In the genomic region with DNA sequence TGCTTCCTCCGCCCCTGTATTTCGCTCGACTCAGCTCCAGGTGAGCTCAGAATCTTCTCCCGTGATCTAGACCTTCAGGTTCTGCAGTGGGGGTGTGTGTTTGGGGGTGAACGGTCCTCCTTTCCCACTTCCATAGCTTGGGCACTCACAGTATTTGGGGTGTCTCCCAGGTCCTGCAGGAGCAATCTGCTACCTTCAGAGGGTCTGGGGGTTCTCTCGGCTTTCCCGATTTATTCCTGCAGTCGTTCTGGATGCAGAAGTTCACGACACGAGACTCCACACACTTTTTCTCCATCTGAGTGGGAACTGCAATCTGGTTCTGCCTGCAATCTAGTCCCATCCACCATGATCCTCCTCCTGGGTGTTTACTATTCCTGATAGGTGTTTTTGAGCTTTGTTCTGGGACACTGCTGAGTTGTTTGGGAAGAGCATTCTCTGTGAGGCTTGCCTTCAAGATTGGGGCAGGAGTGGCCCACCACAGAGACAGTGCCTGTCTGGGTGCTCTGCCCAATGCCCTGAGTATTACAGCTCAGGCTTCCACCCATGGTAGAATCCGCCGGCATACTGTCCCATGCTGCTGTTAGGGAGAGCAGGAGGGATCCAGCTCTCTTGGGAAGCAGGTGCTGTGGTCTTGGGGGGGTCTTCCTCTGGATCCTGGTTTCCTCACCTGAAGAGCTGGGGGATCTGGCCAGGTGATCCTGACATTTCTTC, we compare ENCODE assay signal across 29 cellular contexts. TPM values are rescaled to one million over a fixed set of nuclear protein-coding genes. Genes with fewer than 3 reads are reported as not detected.
A peak's percentile ranks its signal among the peaks of the same experiment; 100 is the strongest.
DNase-seq lines count a peak whose midpoint lies in the region; ATAC-seq and TF ChIP-seq lines count a peak whose summit lies in the region.
"Had no signal": no experiment of that assay in that cellular context is flagged by ENCODE, and none has a peak within 500 bp of the region (broad histone marks: within the 10 kb centered on the region; RNA-seq: fewer than 3 reads in every experiment).

No MANE protein-coding gene starts in this region.

- POLR2A ChIA-PET in Panc1 (lab: Charles Lee), result no interaction called here

- H3K4me1 Mint-ChIP-seq in activated CD8-positive, alpha-beta memory T cell treated with anti-CD3 and anti-CD28 coated beads, Interleukin-2, amount 10 ng/mL, durations not matched to agents 7 days and 5 days, result peaks cover 19% of the 10 kb centered on the region
- H3K4me1 Mint-ChIP-seq in progenitor cell of endocrine pancreas (ENCODE audit: low read depth), result no peaks in the 10 kb centered on the region
- H3K4me1 Mint-ChIP-seq: activated naive CD4-positive, alpha-beta T cell treated with anti-CD3 and anti-CD28 coated beads, Interleukin-2, amount 50 U/mL, for 24 hours; stimulated activated memory B cell treated with anti-CD40 and anti-IgM and Interleukin-4, amounts not matched to agents 10 μg/mL and 1 μg/mL and 100 μg/mL, for 72 hours had no signal

- no peaks in the 10 kb centered on the region for H3K9me3 Mint-ChIP-seq in activated CD8-positive, alpha-beta memory T cell treated with anti-CD3 and anti-CD28 coated beads, Interleukin-2, amount 10 ng/mL, durations not matched to agents 7 days and 5 days (ENCODE audit: low read depth)
- peaks cover 4% of the 10 kb centered on the region for H3K9me3 Mint-ChIP-seq in progenitor cell of endocrine pancreas (ENCODE audit: low read depth)
- H3K9me3 Mint-ChIP-seq: activated CD8-positive, alpha-beta T cell treated with anti-CD3 and anti-CD28 coated beads for 36 hours; activated naive CD4-positive, alpha-beta T cell treated with anti-CD3 and anti-CD28 coated beads, Interleukin-2, amount 50 U/mL, for 24 hours; immature natural killer cell; stimulated activated memory B cell treated with anti-CD40 and anti-IgM and Interleukin-4, amounts not matched to agents 10 μg/mL and 1 μg/mL and 100 μg/mL, for 72 hours; T-helper 2 cell treated with Interferon-gamma antibody and Interleukin-4, amounts not matched to agents 5 μg/mL and 100 μg/mL, for 36 hours had no signal

- no peak for TF ChIP-seq CTCF in Panc1 (IDR thresholded peaks at IDR 0.05)
- no peak for TF ChIP-seq CTCF in progenitor cell of endocrine pancreas (IDR thresholded peaks at IDR 0.05; ENCODE audit: unreplicated experiment)

- H3K36me3 Mint-ChIP-seq in activated CD8-positive, alpha-beta memory T cell treated with anti-CD3 and anti-CD28 coated beads, Interleukin-2, amount 10 ng/mL, durations not matched to agents 7 days and 5 days, result peaks cover 2% of the 10 kb centered on the region
- H3K36me3 Mint-ChIP-seq in progenitor cell of endocrine pancreas (ENCODE audit: insufficient read depth), result no peaks in the 10 kb centered on the region
- H3K36me3 Mint-ChIP-seq: activated naive CD4-positive, alpha-beta T cell treated with anti-CD3 and anti-CD28 coated beads, Interleukin-2, amount 50 U/mL, for 24 hours; CD4-positive, alpha-beta memory T cell; immature natural killer cell; stimulated activated memory B cell treated with anti-CD40 and anti-IgM and Interleukin-4, amounts not matched to agents 10 μg/mL and 1 μg/mL and 100 μg/mL, for 72 hours had no signal

- no peaks in the 10 kb centered on the region for H3K36me3 ChIP-seq in BLaER1 treated with 17β-estradiol and CSF1 and Interleukin-3, amounts not matched to agents 10 nM and 100 nM
- H3K36me3 ChIP-seq in Panc1 (ENCODE audit: control insufficient read depth, insufficient read depth, low read length), result no peaks in the 10 kb centered on the region
- H3K36me3 ChIP-seq: Peyer's patch, prostate gland, suprapubic skin had no signal

- peaks cover 26% of the 10 kb centered on the region for H3K27me3 Mint-ChIP-seq in activated CD8-positive, alpha-beta memory T cell treated with anti-CD3 and anti-CD28 coated beads, Interleukin-2, amount 10 ng/mL, durations not matched to agents 7 days and 5 days
- H3K27me3 Mint-ChIP-seq in progenitor cell of endocrine pancreas, result peaks cover 19% of the 10 kb centered on the region

- H3K4me2 ChIP-seq in BLaER1 treated with 17β-estradiol and CSF1 and Interleukin-3, amounts not matched to agents 10 nM and 100 nM, result peak overlapping the region; percentile 53 to 89 (median 79)

- H3K4me3 ChIP-seq in BLaER1 treated with 17β-estradiol and CSF1 and Interleukin-3, amounts not matched to agents 10 nM and 100 nM, result no peak overlapping the region
- no peak overlapping the region for H3K4me3 ChIP-seq in Panc1 (ENCODE audit: low read depth in 2 of 2, low read length in 2 of 2)
- H3K4me3 ChIP-seq: Peyer's patch, prostate gland, suprapubic skin had no signal

- no peak overlapping the region for H3K27ac Mint-ChIP-seq in activated CD8-positive, alpha-beta memory T cell treated with anti-CD3 and anti-CD28 coated beads, Interleukin-2, amount 10 ng/mL, durations not matched to agents 7 days and 5 days
- H3K27ac Mint-ChIP-seq in progenitor cell of endocrine pancreas, result peak overlapping the region; percentile 40
- H3K27ac Mint-ChIP-seq: activated CD8-positive, alpha-beta T cell treated with anti-CD3 and anti-CD28 coated beads for 36 hours; activated naive CD4-positive, alpha-beta T cell treated with anti-CD3 and anti-CD28 coated beads, Interleukin-2, amount 50 U/mL, for 24 hours; CD4-positive, alpha-beta memory T cell; immature natural killer cell; stimulated activated memory B cell treated with anti-CD40 and anti-IgM and Interleukin-4, amounts not matched to agents 10 μg/mL and 1 μg/mL and 100 μg/mL, for 72 hours; T-helper 2 cell treated with Interferon-gamma antibody and Interleukin-4, amounts not matched to agents 5 μg/mL and 100 μg/mL, for 36 hours had no signal

- no peak for ATAC-seq in activated CD8-positive, alpha-beta memory T cell treated with anti-CD3 and anti-CD28 coated beads, Interleukin-2, amount 10 ng/mL, durations not matched to agents 7 days and 5 days
- ATAC-seq in Panc1, result peak; percentile 55
- ATAC-seq in GM19324 (IDR thresholded peaks at IDR 0.05; ENCODE audit: low FRiP score, unreplicated experiment), result no peak
- no peak for ATAC-seq in HG03135 (IDR thresholded peaks at IDR 0.05; ENCODE audit: unreplicated experiment)
- ATAC-seq: stimulated activated memory B cell treated with anti-CD40 and anti-IgM and Interleukin-4, amounts not matched to agents 10 μg/mL and 1 μg/mL and 100 μg/mL, for 72 hours had no signal

- peak; percentile 35 for DNase-seq in activated CD8-positive, alpha-beta memory T cell treated with anti-CD3 and anti-CD28 coated beads, Interleukin-2, amount 10 ng/mL, durations not matched to agents 7 days and 5 days
- DNase-seq in activated CD8-positive, alpha-beta memory T cell treated with anti-CD3 and anti-CD28 coated beads, Interleukin-2, amount 50 U/mL, for 48 hours, result no peak
- DNase-seq in Panc1 (ENCODE audit: low read depth, low spot score) (no peak), progenitor cell of endocrine pancreas (ENCODE audit: low spot score, unreplicated experiment) (no peak), NCI-H2227 (lab: John Stamatoyannopoulos, UW; ENCODE audit: unreplicated experiment) (no peak)
- DNase-seq: activated CD4-positive, CD25-positive, alpha-beta regulatory T cell treated with anti-CD3 and anti-CD28 coated beads, Interleukin-2, amount 50 U/mL, for 72 hours; anterior cingulate cortex; CD4-positive, alpha-beta memory T cell; effector CD4-positive, alpha-beta T cell; GOT3; KG1; MM.1S; NCI-H2029; NCI-H524 treated with DMSO at 0.1 percent for 48 hours; Peyer's patch; SIG-M5 had no signal

- in situ Hi-C loops in Panc1 (cut with HindIII; ENCODE audit: low pct_unique_long_range_greater_than_20kb, low sequenced_read_pairs), result no loop called here

- peaks cover 0 to 13% (median 0%) of the 10 kb centered on the region in 11 experiments; a peak in 5 of 22 replicates for H3K9me3 ChIP-seq in BLaER1 treated with 17β-estradiol and CSF1 and Interleukin-3, amounts not matched to agents 10 nM and 100 nM (replicated peaks in 1 of 11)
- H3K9me3 ChIP-seq in Panc1 (ENCODE audit: control insufficient read depth, insufficient read depth, low read depth, low read length), result no peaks in the 10 kb centered on the region
- H3K9me3 ChIP-seq: Peyer's patch, prostate gland, suprapubic skin had no signal

- peaks cover 41 to 76% (median 66%) of the 10 kb centered on the region in 10 experiments for H3K4me1 ChIP-seq in BLaER1 treated with 17β-estradiol and CSF1 and Interleukin-3, amounts not matched to agents 10 nM and 100 nM
- H3K4me1 ChIP-seq in Panc1 (ENCODE audit: control insufficient read depth, insufficient read depth, low read length), result peaks cover 21% of the 10 kb centered on the region
- H3K4me1 ChIP-seq: Peyer's patch, prostate gland, suprapubic skin had no signal

- peaks cover 0 to 13% (median 0%) of the 10 kb centered on the region in 11 experiments; a peak in 4 of 22 replicates for H4K20me1 ChIP-seq in BLaER1 treated with 17β-estradiol and CSF1 and Interleukin-3, amounts not matched to agents 10 nM and 100 nM

- no peak overlapping the region for H3K4me3 Mint-ChIP-seq in activated CD8-positive, alpha-beta memory T cell treated with anti-CD3 and anti-CD28 coated beads, Interleukin-2, amount 10 ng/mL, durations not matched to agents 7 days and 5 days
- no peak overlapping the region for H3K4me3 Mint-ChIP-seq in progenitor cell of endocrine pancreas (ENCODE audit: low read depth)
- H3K4me3 Mint-ChIP-seq: activated CD8-positive, alpha-beta T cell treated with anti-CD3 and anti-CD28 coated beads for 36 hours; activated naive CD4-positive, alpha-beta T cell treated with anti-CD3 and anti-CD28 coated beads, Interleukin-2, amount 50 U/mL, for 24 hours; stimulated activated memory B cell treated with anti-CD40 and anti-IgM and Interleukin-4, amounts not matched to agents 10 μg/mL and 1 μg/mL and 100 μg/mL, for 72 hours; T-helper 2 cell treated with Interferon-gamma antibody and Interleukin-4, amounts not matched to agents 5 μg/mL and 100 μg/mL, for 36 hours had no signal

- peaks cover 0 to 19% (median 0%) of the 10 kb centered on the region in 11 experiments; a peak in 11 of 22 replicates for H3K27me3 ChIP-seq in BLaER1 treated with 17β-estradiol and CSF1 and Interleukin-3, amounts not matched to agents 10 nM and 100 nM
- H3K27me3 ChIP-seq in Panc1 (ENCODE audit: control insufficient read depth, insufficient read depth, low read length), result no peaks in the 10 kb centered on the region
- H3K27me3 ChIP-seq: Peyer's patch had no signal

- intact Hi-C loops in Panc1 (cut with micrococcal nuclease; ENCODE audit: unreplicated experiment), result no loop called here

- no TSS peak for BruUV-seq in Panc1 (replicated peaks; lab: Mats Ljungman, UMichigan)

- peak overlapping the region in 2 of 11 experiments; percentile 55 to 56; a peak in 4 of 22 replicates for H3K9ac ChIP-seq in BLaER1 treated with 17β-estradiol and CSF1 and Interleukin-3, amounts not matched to agents 10 nM and 100 nM

- CTCF ChIA-PET in activated CD8-positive, alpha-beta memory T cell treated with anti-CD3 and anti-CD28 coated beads, Interleukin-2, amount 10 ng/mL, durations not matched to agents 7 days and 5 days (lab: Charles Lee), result no interaction called here
- CTCF ChIA-PET in Panc1 (lab: Charles Lee), result interaction anchor here (0.6 kb wide), 1 partner anchor 72 kb away, joined by 7 read pairs; no protein-coding TSS in a partner anchor

- H3K27ac ChIP-seq in BLaER1 treated with 17β-estradiol and CSF1 and Interleukin-3, amounts not matched to agents 10 nM and 100 nM, result peak overlapping the region in 8 of 11 experiments; percentile 19 to 79 (median 60); a peak in 14 of 22 replicates
- peak overlapping the region; percentile 5; the same call in 1 of the 2 replicates for H3K27ac ChIP-seq in Panc1 (ENCODE audit: low read length)
- H3K27ac ChIP-seq: epithelial cell of prostate, HL-60, Peyer's patch, prostate gland, suprapubic skin had no signal

RNA-seq across cellular contexts. Expression of a gene that starts 29.8 kb away (rescaled TPM):
- under 1 TPM; 0.19 to 0.38 TPM for total RNA-seq in activated CD8-positive, alpha-beta memory T cell treated with anti-CD3 and anti-CD28 coated beads, Interleukin-2, amount 10 ng/mL, durations not matched to agents 7 days and 5 days
- 1.5 TPM for total RNA-seq in Panc1 (2021; ENCODE audit: unreplicated experiment)
- 1.0 TPM for polyA plus RNA-seq in Panc1 (2012; ENCODE audit: insufficient read length)
- 0.17 and 0.27 TPM in 2 replicates for total RNA-seq in progenitor cell of endocrine pancreas
- total RNA-seq: bronchial epithelial cell had no signal
- polyA plus RNA-seq: immature natural killer cell had no signal
